9 cellular contexts compared by ENCODE assay signal in genomic region chr11:20000393-20001134, GRCh38.
DNase-seq lines count a peak whose midpoint lies in the region; ATAC-seq and TF ChIP-seq lines count a peak whose summit lies in the region.
"Had no signal": no experiment of that assay in that cellular context is flagged by ENCODE, and none has a peak within 500 bp of the region (broad histone marks: within the 10 kb centered on the region; RNA-seq: fewer than 3 reads in every experiment).

No MANE protein-coding gene starts in this region.

- H3K4me1 Mint-ChIP-seq in glutamatergic neuron (ENCODE audit: low read depth, unreplicated experiment): peaks cover 21% of the 10 kb centered on the region
- H3K4me1 Mint-ChIP-seq: CD4-positive, CD25-positive, alpha-beta regulatory T cell had no signal

- intact Hi-C loops in stomach (cut with DNase I; ENCODE audit: low total_unique reads): no loop called here

- H3K4me1 ChIP-seq in gastroesophageal sphincter: peaks cover 0 to 30% (median 0%) of the 10 kb centered on the region in 3 donors
- H3K4me1 ChIP-seq in stomach: peaks cover 0 to 24% (median 10%) of the 10 kb centered on the region in 4 donors

- TF ChIP-seq CTCF in glutamatergic neuron (IDR thresholded peaks at IDR 0.05; ENCODE audit: partially characterized antibody, unreplicated experiment) (no peak), GM13977 (IDR thresholded peaks at IDR 0.05; ENCODE audit: extremely low read depth, insufficient read depth, missing control alignments) (no peak), gastroesophageal sphincter (IDR thresholded peaks at IDR 0.05) (no peak), stomach (IDR thresholded peaks at IDR 0.05) (no peak)

- H3K4me3 Mint-ChIP-seq in glutamatergic neuron (ENCODE audit: unreplicated experiment): peak overlapping the region; percentile 53
- H3K4me3 Mint-ChIP-seq: CD4-positive, CD25-positive, alpha-beta regulatory T cell had no signal

- peaks cover 16% of the 10 kb centered on the region for H3K27me3 Mint-ChIP-seq in glutamatergic neuron (ENCODE audit: unreplicated experiment)
- H3K27me3 Mint-ChIP-seq: CD4-positive, CD25-positive, alpha-beta regulatory T cell had no signal

- H3K27ac Mint-ChIP-seq in glutamatergic neuron (ENCODE audit: unreplicated experiment): peak overlapping the region; percentile 73
- H3K27ac Mint-ChIP-seq: CD4-positive, CD25-positive, alpha-beta regulatory T cell had no signal

- H3K4me3 ChIP-seq in gastroesophageal sphincter: no peak overlapping the region
- no peak overlapping the region for H3K4me3 ChIP-seq in stomach

- peak overlapping the region in 2 of 4 donors; percentile 5 to 24 for H3K27ac ChIP-seq in gastroesophageal sphincter
- peak overlapping the region in 1 of 5 donors; percentile 2 for H3K27ac ChIP-seq in stomach

- in situ Hi-C loops in GM13977 (cut with MboI; ENCODE audit: low pct_unique_long_range_greater_than_20kb, low sequenced_read_pairs, unreplicated experiment): no loop called here

- DNase-seq in DMS153 (lab: John Stamatoyannopoulos, UW): peak; percentile 97
- DNase-seq in NCI-H2196 (lab: John Stamatoyannopoulos, UW; ENCODE audit: unreplicated experiment): peak; percentile 88
- peak; percentile 52 for DNase-seq in glutamatergic neuron
- DNase-seq in midbrain (lab: John Stamatoyannopoulos, UW): peak; percentile 50
- no peak for DNase-seq in activated CD4-positive, alpha-beta T cell treated with anti-CD3 and anti-CD28 coated beads, Interleukin-2, amount 50 U/mL, for 1 hour
- DNase-seq in GM13977 (ENCODE audit: low spot score): no peak
- DNase-seq in stomach: no peak
- DNase-seq: CD4-positive, CD25-positive, alpha-beta regulatory T cell had no signal

- H3K36me3 Mint-ChIP-seq in glutamatergic neuron (ENCODE audit: unreplicated experiment): no peaks in the 10 kb centered on the region
- H3K36me3 Mint-ChIP-seq: CD4-positive, CD25-positive, alpha-beta regulatory T cell had no signal

- TF ChIP-seq POLR2A in gastroesophageal sphincter (IDR thresholded peaks at IDR 0.05) (no peak), stomach (IDR thresholded peaks at IDR 0.05) (no peak)

- H3K36me3 ChIP-seq in gastroesophageal sphincter (peaks cover 0 to 74% of the 10 kb centered on the region in 2 donors), stomach (peaks cover 0 to 11% (median 3%) of the 10 kb centered on the region in 4 donors)

- peaks cover 19% of the 10 kb centered on the region for H3K9me3 Mint-ChIP-seq in glutamatergic neuron (ENCODE audit: unreplicated experiment)

- no peaks in the 10 kb centered on the region for H3K9me3 ChIP-seq in gastroesophageal sphincter
- no peaks in the 10 kb centered on the region for H3K9me3 ChIP-seq in stomach

- TF ChIP-seq EP300 in gastroesophageal sphincter (IDR thresholded peaks at IDR 0.05) (no peak), stomach (IDR thresholded peaks at IDR 0.05) (no peak)

- no peak for ATAC-seq in gastroesophageal sphincter

- 66% methylated on average over 13 of the region's 13 CpGs; no CpG with 5 or more reads in 1 of the 2 donors for WGBS in gastroesophageal sphincter (ENCODE audit: low coverage in 1 of 2), 2 donors
- WGBS in stomach, 5 donors: 58 to 69% (median 66%) methylated on average over 13 of the region's 13 CpGs

- H3K27me3 ChIP-seq in gastroesophageal sphincter: no peaks in the 10 kb centered on the region
- H3K27me3 ChIP-seq in stomach: no peaks in the 10 kb centered on the region

Comparison
In these comparisons a context has a peak if more than half of its experiments do, and no peak if none do; other contexts are left out.
1. DNase-seq: peak in DMS153 (single experiment), NCI-H2196 (single experiment), glutamatergic neuron (single experiment) and midbrain (single experiment); none in activated CD4-positive, alpha-beta T cell treated with anti-CD3 and anti-CD28 coated beads, Interleukin-2, amount 50 U/mL, for 1 hour (single experiment), GM13977 (single experiment) and stomach (single experiment).